Comparison of ENCODE assay signal across 21 cellular contexts in the genomic region with DNA sequence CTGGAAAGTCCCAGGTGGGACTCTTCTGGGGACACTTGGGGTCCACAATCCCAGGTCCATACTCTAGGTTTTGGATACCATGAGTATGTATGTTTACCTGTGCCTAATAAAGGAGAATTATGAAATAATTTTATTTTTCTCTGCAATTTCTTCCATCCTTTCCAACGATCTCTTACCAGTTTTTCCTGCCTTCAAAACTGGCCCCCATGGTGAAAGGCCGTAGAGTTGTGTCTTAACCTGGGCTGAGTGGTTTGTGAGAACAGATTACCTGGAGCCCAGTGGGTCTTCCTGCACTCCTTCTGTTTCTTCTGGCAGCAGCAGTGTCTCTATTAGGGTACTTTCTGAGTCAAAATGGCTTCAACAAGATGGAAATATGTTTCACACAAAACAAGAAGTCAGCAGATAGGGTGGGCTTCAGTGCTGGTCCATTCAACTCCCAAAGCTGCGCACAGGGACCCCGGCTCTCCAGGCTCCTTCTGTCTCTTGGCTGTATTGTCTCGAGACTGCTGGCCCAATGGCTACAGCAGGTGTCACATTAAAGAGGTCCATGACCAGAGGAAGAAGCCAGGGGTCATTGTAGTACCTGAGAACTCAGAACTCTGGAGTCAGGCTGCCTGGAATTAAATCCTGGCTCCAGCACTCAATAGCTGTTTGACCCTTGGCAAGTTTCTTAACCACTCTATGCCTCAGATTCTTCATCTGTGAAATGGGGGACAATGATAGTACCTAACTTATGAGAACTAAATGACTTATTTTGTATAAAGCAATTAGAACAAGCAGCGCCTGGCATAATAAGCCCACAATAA.
"Had no signal": no experiment of that assay in that cellular context is flagged by ENCODE, and none has a peak within 500 bp of the region (broad histone marks: within the 10 kb centered on the region; RNA-seq: fewer than 3 reads in every experiment).

No MANE protein-coding gene starts in this region.

- H3K27ac ChIP-seq: brain microvascular endothelial cell, heart right ventricle, ovary, sigmoid colon, tibial artery, WERI-Rb-1 had no signal

- H3K36me3 ChIP-seq: ovary had no signal

- H3K27ac Mint-ChIP-seq: immature natural killer cell; stimulated activated memory B cell treated with anti-CD40 and anti-IgM and Interleukin-4, amounts not matched to agents 10 μg/mL and 1 μg/mL and 100 μg/mL, for 72 hours had no signal

- ATAC-seq: esophagus mucosa; naive thymus-derived CD4-positive, alpha-beta T cell; stimulated activated memory B cell treated with anti-CD40 and anti-IgM and Interleukin-4, amounts not matched to agents 10 μg/mL and 1 μg/mL and 100 μg/mL, for 72 hours had no signal

- H3K4me3 ChIP-seq: heart right ventricle, mucosa of descending colon, ovary, sigmoid colon, tibial artery had no signal

- H3K9me3 Mint-ChIP-seq: activated naive CD4-positive, alpha-beta T cell treated with anti-CD3 and anti-CD28 coated beads for 36 hours; immature natural killer cell; naive thymus-derived CD4-positive, alpha-beta T cell; stimulated activated memory B cell treated with anti-CD40 and anti-IgM and Interleukin-4, amounts not matched to agents 10 μg/mL and 1 μg/mL and 100 μg/mL, for 72 hours had no signal

- FAIRE-seq: urothelium cell line had no signal

- H3K9me3 ChIP-seq: heart right ventricle, mucosa of descending colon, ovary, sigmoid colon, tibial artery had no signal

- H3K27me3 Mint-ChIP-seq: naive thymus-derived CD4-positive, alpha-beta T cell; stimulated activated memory B cell treated with anti-CD40 and anti-IgM and Interleukin-4, amounts not matched to agents 10 μg/mL and 1 μg/mL and 100 μg/mL, for 72 hours had no signal

- DNase-seq: activated CD4-positive, alpha-beta T cell treated with anti-CD3 and anti-CD28 coated beads, Interleukin-2, amount 50 U/mL, for 4 hours; activated naive CD4-positive, alpha-beta T cell treated with anti-CD3 and anti-CD28 coated beads for 36 hours; aorta; brain microvascular endothelial cell; central memory CD4-positive, alpha-beta T cell; cortex of kidney; heart right ventricle; immature natural killer cell; kidney glomerular epithelial cell; mesenchymal stem cell; naive thymus-derived CD4-positive, alpha-beta T cell; ovary; sigmoid colon; stimulated activated CD4-positive, alpha-beta T cell treated with anti-CD3 and anti-CD28 coated beads, Interleukin-4, amount 100 ng/mL, for 4 hours; T-helper 2 cell; WERI-Rb-1 had no signal

- H3K4me1 ChIP-seq: heart right ventricle, sigmoid colon, tibial artery had no signal

- H3K27me3 ChIP-seq: brain microvascular endothelial cell, heart right ventricle, ovary, sigmoid colon, tibial artery had no signal

- H3K4me3 Mint-ChIP-seq: activated naive CD4-positive, alpha-beta T cell treated with anti-CD3 and anti-CD28 coated beads for 36 hours; immature natural killer cell; naive thymus-derived CD4-positive, alpha-beta T cell; stimulated activated memory B cell treated with anti-CD40 and anti-IgM and Interleukin-4, amounts not matched to agents 10 μg/mL and 1 μg/mL and 100 μg/mL, for 72 hours had no signal
